In genomic region chr12:125340791-125341190, GRCh38 we compare ENCODE assay signal across 9 cellular contexts.
DNase-seq lines count a peak whose midpoint lies in the region; ATAC-seq and TF ChIP-seq lines count a peak whose summit lies in the region.
"Had no signal": no experiment of that assay in that cellular context is flagged by ENCODE, and none has a peak within 500 bp of the region (broad histone marks: within the 10 kb centered on the region; RNA-seq: fewer than 3 reads in every experiment).

No MANE protein-coding gene starts in this region.

- no peak for TF ChIP-seq CTCF in PC-3 (conservative IDR thresholded peaks at IDR 0.05; ENCODE audit: low read depth, low read length)

- no peaks in the 10 kb centered on the region for H3K36me3 Mint-ChIP-seq in naive thymus-derived CD4-positive, alpha-beta T cell
- H3K36me3 Mint-ChIP-seq: IgD-negative memory B cell had no signal

- H3K9me3 Mint-ChIP-seq in naive thymus-derived CD4-positive, alpha-beta T cell, result no peaks in the 10 kb centered on the region
- H3K9me3 Mint-ChIP-seq: IgD-negative memory B cell had no signal

- H3K4me3 Mint-ChIP-seq in naive thymus-derived CD4-positive, alpha-beta T cell, result no peak overlapping the region

- H3K27ac ChIP-seq in PC-3 (ENCODE audit: low read length), result no peak overlapping the region
- no peak overlapping the region for H3K27ac ChIP-seq in naive thymus-derived CD4-positive, alpha-beta T cell (ENCODE audit: low read depth, low read length)

- no peaks in the 10 kb centered on the region for H3K4me1 Mint-ChIP-seq in naive thymus-derived CD4-positive, alpha-beta T cell

- H3K27me3 Mint-ChIP-seq in naive thymus-derived CD4-positive, alpha-beta T cell, result peaks cover 10 to 55% (median 38%) of the 10 kb centered on the region in 5 donors

- no peaks in the 10 kb centered on the region for H3K4me1 ChIP-seq in PC-3 (ENCODE audit: insufficient read depth, low read length)
- no peaks in the 10 kb centered on the region for H3K4me1 ChIP-seq in naive thymus-derived CD4-positive, alpha-beta T cell (ENCODE audit: control insufficient read depth in 2 of 2, insufficient read depth in 2 of 2, low read length in 2 of 2)

- BruUV-seq in PC-3 (replicated peaks; lab: Mats Ljungman, UMichigan), result no TSS peak

- H3K27me3 ChIP-seq in PC-3 (ENCODE audit: low read length), result peaks cover 62% of the 10 kb centered on the region
- peaks cover 0 to 3% of the 10 kb centered on the region in 2 donors for H3K27me3 ChIP-seq in naive thymus-derived CD4-positive, alpha-beta T cell (ENCODE audit: control insufficient read depth in 2 of 2, insufficient read depth in 2 of 2, low read length in 2 of 2)

- ATAC-seq in PC-3, result no peak; the same call in 1 of the 2 replicates
- no peak for ATAC-seq in GM21576 (IDR thresholded peaks at IDR 0.05; ENCODE audit: unreplicated experiment)
- no peak for ATAC-seq in GM21381 (IDR thresholded peaks at IDR 0.05; ENCODE audit: unreplicated experiment)
- no peak for ATAC-seq in naive thymus-derived CD4-positive, alpha-beta T cell

- no peak overlapping the region for H3K4me2 ChIP-seq in PC-3 (ENCODE audit: low read length)

- no peaks in the 10 kb centered on the region for H3K9me3 ChIP-seq in PC-3 (ENCODE audit: low read length)
- no peaks in the 10 kb centered on the region for H3K9me3 ChIP-seq in naive thymus-derived CD4-positive, alpha-beta T cell (ENCODE audit: control insufficient read depth in 2 of 3, low read length in 3 of 3)

- no peak overlapping the region for H2AFZ ChIP-seq in PC-3 (ENCODE audit: low read length)

- no peaks in the 10 kb centered on the region for H4K20me1 ChIP-seq in PC-3 (ENCODE audit: low read length)

- no peak overlapping the region for H3K9ac ChIP-seq in PC-3 (ENCODE audit: low read length)

- POLR2A ChIA-PET in PC-3 (lab: Charles Lee; ENCODE audit: unreplicated experiment), result no interaction called here
- POLR2A ChIA-PET in naive thymus-derived CD4-positive, alpha-beta T cell (lab: Charles Lee), result no interaction called here

- intact Hi-C loops in PC-3 (cut with micrococcal nuclease), result no loop called here
- intact Hi-C loops in naive thymus-derived CD4-positive, alpha-beta T cell (cut with micrococcal nuclease), result no loop called here

- no peaks in the 10 kb centered on the region for H3F3A ChIP-seq in PC-3 (ENCODE audit: low read length, unreplicated experiment)

- H3K27ac Mint-ChIP-seq in naive thymus-derived CD4-positive, alpha-beta T cell, result no peak overlapping the region
- H3K27ac Mint-ChIP-seq: IgD-negative memory B cell had no signal

- H3K36me3 ChIP-seq in PC-3 (ENCODE audit: low read depth, low read length), result no peaks in the 10 kb centered on the region
- no peaks in the 10 kb centered on the region for H3K36me3 ChIP-seq in naive thymus-derived CD4-positive, alpha-beta T cell (ENCODE audit: control insufficient read depth in 2 of 3, insufficient read depth in 3 of 3, low read length in 3 of 3)

- H3K4me3 ChIP-seq in PC-3 (ENCODE audit: low read length), result no peak overlapping the region
- H3K4me3 ChIP-seq in naive thymus-derived CD4-positive, alpha-beta T cell (ENCODE audit: low read length), result no peak overlapping the region

- no peaks in the 10 kb centered on the region for H3K9me2 ChIP-seq in PC-3 (replicated peaks; ENCODE audit: low read length)

- H3K79me2 ChIP-seq in PC-3 (ENCODE audit: low read length), result no peaks in the 10 kb centered on the region

- peak; percentile 74 for DNase-seq in DMS153 (lab: John Stamatoyannopoulos, UW)
- DNase-seq in PC-3, result peak; percentile 46
- peak; percentile 44 for DNase-seq in fibroblast of gingiva (ENCODE audit: low read depth)
- DNase-seq in mucosa of gallbladder (ENCODE audit: low spot score), result peak; percentile 26
- DNase-seq in effector CD4-positive, alpha-beta T cell, result no peak
- DNase-seq in naive thymus-derived CD4-positive, alpha-beta T cell, result no peak

- CTCF ChIA-PET in PC-3 (lab: Charles Lee), result no interaction called here
- CTCF ChIA-PET in naive thymus-derived CD4-positive, alpha-beta T cell (lab: Charles Lee), result no interaction called here

Comparison
In these comparisons a context has a peak if more than half of its experiments do, and no peak if none do; other contexts are left out.
1. DNase-seq: peak in DMS153 (single experiment), PC-3 (single experiment), fibroblast of gingiva (single experiment) and mucosa of gallbladder (single experiment); none in effector CD4-positive, alpha-beta T cell (single experiment) and naive thymus-derived CD4-positive, alpha-beta T cell (0 of 9).